22 cellular contexts compared by ENCODE assay signal in genomic region chr5:163451489-163451888, GRCh38. TPM values are rescaled to one million over a fixed set of nuclear protein-coding genes. Genes with fewer than 3 reads are reported as not detected.
"Had no signal": no experiment of that assay in that cellular context is flagged by ENCODE, and none has a peak within 500 bp of the region (broad histone marks: within the 10 kb centered on the region; RNA-seq: fewer than 3 reads in every experiment).

No MANE protein-coding gene starts in this region.

- H3K4me3 Mint-ChIP-seq: endodermal cell; naive thymus-derived CD4-positive, alpha-beta T cell had no signal

- FAIRE-seq: endothelial cell of umbilical vein, kidney, small intestine had no signal

- H3K9me3 Mint-ChIP-seq: endodermal cell; naive thymus-derived CD4-positive, alpha-beta T cell had no signal

- H2AFZ ChIP-seq: hepatocyte had no signal

- H3K4me1 ChIP-seq: left ventricle myocardium inferior, right atrium auricular region, stomach, transverse colon had no signal

- ATAC-seq: foreskin keratinocyte; left cardiac atrium; naive thymus-derived CD4-positive, alpha-beta T cell had no signal

- H3K27me3 ChIP-seq: foreskin keratinocyte, hepatocyte, neutrophil, right atrium auricular region, stomach, transverse colon had no signal

- H3K27me3 Mint-ChIP-seq: naive thymus-derived CD4-positive, alpha-beta T cell had no signal

- DNase-seq: effector CD4-positive, alpha-beta T cell; endodermal cell; erythroblast; foreskin keratinocyte; kidney; left cardiac atrium; left ventricle myocardium inferior; mesendoderm; naive thymus-derived CD4-positive, alpha-beta T cell; small intestine; stimulated activated CD4-positive, alpha-beta T cell treated with anti-CD3 and anti-CD28 coated beads, Interleukin-12 subunit alpha, Interleukin-12 subunit beta, amount 100 ng/mL, for 4 hours; stimulated activated naive CD4-positive, alpha-beta T cell; stomach; substantia nigra; transverse colon had no signal

- H3K4me2 ChIP-seq: hepatocyte had no signal

- H3K4me3 ChIP-seq: coronary artery, hepatocyte, left ventricle myocardium inferior, lung, right atrium auricular region, stomach, thoracic aorta, transverse colon had no signal

- H3K27ac Mint-ChIP-seq: endodermal cell had no signal

- H3K27ac ChIP-seq: coronary artery, foreskin keratinocyte, hepatocyte, left ventricle myocardium inferior, neutrophil, right atrium auricular region, stomach, thoracic aorta, transverse colon had no signal

- H3K9me3 ChIP-seq: left ventricle myocardium inferior, neutrophil, right atrium auricular region, stomach, thoracic aorta, transverse colon had no signal

RNA-seq across cellular contexts. Expression of gene HMMR, which starts 8.9 kb away (rescaled TPM):
- polyA plus RNA-seq: naive thymus-derived CD4-positive, alpha-beta T cell had no signal
